Comparison of ENCODE assay signal across 8 cellular contexts in the genomic region with DNA sequence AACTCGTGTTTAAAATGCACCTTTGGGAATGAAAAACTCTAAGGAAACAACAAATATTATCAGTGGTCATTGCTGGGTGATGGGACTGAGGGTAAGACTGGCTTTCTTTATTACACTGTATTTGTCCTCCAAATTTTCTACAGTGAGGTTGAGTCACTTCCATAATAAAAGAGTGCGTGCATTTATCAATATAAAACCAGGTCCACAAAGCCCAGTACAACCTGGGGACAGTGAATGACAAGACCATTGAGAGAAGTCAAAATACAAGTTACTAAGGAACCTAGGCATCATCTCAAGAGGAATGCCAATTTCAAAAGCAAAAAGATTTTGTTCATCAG.
DNase-seq lines count a peak whose midpoint lies in the region; ATAC-seq and TF ChIP-seq lines count a peak whose summit lies in the region.

No MANE protein-coding gene starts in this region.

- intact Hi-C loops in CD14-positive monocyte (cut with micrococcal nuclease), result no loop called here

- H3K4me3 ChIP-seq in brain microvascular endothelial cell (ENCODE audit: low read depth, low read length), result peak overlapping the region; percentile 74
- peak overlapping the region; percentile 30 to 81 for H3K4me3 ChIP-seq in muscle layer of colon (ENCODE audit: low read depth in 1 of 2, low read length in 2 of 2)

- H3K27me3 ChIP-seq in brain microvascular endothelial cell (replicated peaks), result no peaks in the 10 kb centered on the region
- H3K27me3 ChIP-seq in muscle layer of colon (ENCODE audit: control insufficient read depth in 1 of 2, insufficient read depth in 2 of 2, low read length in 2 of 2), result peaks cover 0 to 6% of the 10 kb centered on the region in 2 donors

- no peaks in the 10 kb centered on the region for H3K9me3 Mint-ChIP-seq in CD14-positive monocyte

- no peak overlapping the region for H3K4me3 Mint-ChIP-seq in CD14-positive monocyte

- DNase-seq in CD14-positive monocyte (ENCODE audit: low spot score), result no peak
- no peak for DNase-seq in brain microvascular endothelial cell
- DNase-seq in activated CD4-positive, CD25-positive, alpha-beta regulatory T cell (lab: John Stamatoyannopoulos, UW), result no peak

- no peak overlapping the region for H3K9ac ChIP-seq in muscle layer of colon (ENCODE audit: low read length)

- H3K9me3 ChIP-seq in muscle layer of colon (ENCODE audit: low read length), result no peaks in the 10 kb centered on the region

- peaks cover 8% of the 10 kb centered on the region for H3K4me1 Mint-ChIP-seq in CD14-positive monocyte

- H3K27me3 Mint-ChIP-seq in CD14-positive monocyte (ENCODE audit: low read depth in 3 of 3), result peaks cover 2 to 11% (median 6%) of the 10 kb centered on the region in 3 donors

- peak overlapping the region in 5 of 7 donors; percentile 92 to 98 (median 97) for H3K27ac Mint-ChIP-seq in CD14-positive monocyte

- ATAC-seq in HG03280 (IDR thresholded peaks at IDR 0.05; ENCODE audit: unreplicated experiment) (peak; percentile 5), GM21737 (IDR thresholded peaks at IDR 0.05; ENCODE audit: unreplicated experiment) (no peak), GM19035 (IDR thresholded peaks at IDR 0.05; ENCODE audit: unreplicated experiment) (no peak)
- no peak for ATAC-seq in activated CD4-positive, CD25-positive, alpha-beta regulatory T cell treated with anti-CD3 and anti-CD28 coated beads, Interleukin-2, amount 50 U/mL, for 24 hours

- H3K36me3 Mint-ChIP-seq in CD14-positive monocyte, result no peaks in the 10 kb centered on the region

- TF ChIP-seq CTCF in CD14-positive monocyte (IDR thresholded peaks at IDR 0.05) (no peak), brain microvascular endothelial cell (IDR thresholded peaks at IDR 0.05; ENCODE audit: low read depth, low read length, missing control alignments) (no peak)

- H3K27ac ChIP-seq in brain microvascular endothelial cell, result no peak overlapping the region
- no peak overlapping the region for H3K27ac ChIP-seq in muscle layer of colon (ENCODE audit: low read depth, low read length)

- in situ Hi-C loops in brain microvascular endothelial cell (cut with HindIII; ENCODE audit: low pct_ligation_motif_present, low sequenced_read_pairs), result no loop called here

- peaks cover 9% of the 10 kb centered on the region for H3K4me1 ChIP-seq in muscle layer of colon (ENCODE audit: insufficient read depth, low read length)

- no peaks in the 10 kb centered on the region for H3K36me3 ChIP-seq in brain microvascular endothelial cell (replicated peaks)
- no peaks in the 10 kb centered on the region for H3K36me3 ChIP-seq in muscle layer of colon (ENCODE audit: insufficient read depth, low read length)
